Comparison of ENCODE assay signal across 8 cellular contexts in the genomic region with DNA sequence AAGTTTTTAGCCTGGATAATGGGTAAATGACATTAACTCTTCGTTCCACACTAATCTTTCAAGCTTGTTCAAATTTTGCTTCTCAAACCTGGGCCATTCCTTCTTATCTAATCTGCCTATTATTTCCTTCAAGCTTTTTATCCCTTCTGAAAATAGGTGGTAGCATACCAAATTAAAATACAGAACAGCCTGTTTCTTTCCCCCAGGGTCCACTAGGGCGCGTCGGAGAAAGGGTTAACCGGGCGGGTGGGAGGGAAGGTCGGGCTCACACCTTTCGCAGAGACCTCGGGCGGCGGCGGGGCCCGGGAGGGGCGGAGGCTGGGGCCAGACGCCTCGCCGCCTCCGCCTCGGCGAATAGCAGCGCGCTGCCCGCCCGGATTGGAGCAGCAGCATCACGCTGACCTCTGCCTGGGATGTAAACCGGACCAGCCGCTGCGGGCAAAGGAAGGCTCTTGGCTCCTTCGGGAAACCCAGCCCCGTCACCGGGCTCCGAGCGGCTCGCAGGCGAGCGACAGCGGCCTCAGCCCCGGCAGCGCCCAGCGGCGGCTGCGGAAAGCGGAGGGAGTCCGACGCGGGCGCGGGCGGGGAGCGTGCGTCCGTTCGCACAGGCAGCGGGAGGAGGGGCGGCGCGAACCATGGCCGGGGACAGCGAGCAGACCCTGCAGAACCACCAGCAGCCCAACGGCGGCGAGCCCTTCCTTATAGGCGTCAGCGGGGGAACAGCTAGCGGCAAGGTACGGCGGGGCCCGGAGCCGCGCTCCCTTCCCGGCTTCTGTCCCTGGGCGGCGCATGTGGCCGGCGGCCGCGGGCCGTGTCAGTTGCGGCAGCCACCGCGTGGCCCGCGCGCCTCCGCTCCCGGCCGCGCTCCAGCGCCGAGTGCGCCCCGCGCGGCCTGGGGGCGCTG.
DNase-seq lines count a peak whose midpoint lies in the region; ATAC-seq lines count a peak whose summit lies in the region.

A gene (plus strand): TSS at position 416 of the 904 bp plus-strand sequence. CDS start 220 bp downstream, at position 636.

- ATAC-seq in GM18868 (IDR thresholded peaks at IDR 0.05; ENCODE audit: unreplicated experiment) (peak; percentile 73), HG03097 (IDR thresholded peaks at IDR 0.05; ENCODE audit: low FRiP score, unreplicated experiment) (peak; percentile 61)

- DNase-seq in AG20443 (ENCODE audit: low spot score), result peak; percentile 94
- peak; percentile 88 for DNase-seq in NCI-H226
- peak; percentile 75 for DNase-seq in activated CD4-positive, CD25-positive, alpha-beta regulatory T cell treated with anti-CD3 and anti-CD28 coated beads, Interleukin-2, amount 50 U/mL, for 72 hours
- peak; percentile 95 for DNase-seq in left kidney (ENCODE audit: low read depth, low spot score)
- DNase-seq in stimulated activated CD4-positive, alpha-beta T cell treated with anti-CD3 and anti-CD28 coated beads, Interleukin-2, amount 100 ng/mL, for 4 hours (ENCODE audit: low read depth), result peak; percentile 46

- H3K27ac ChIP-seq in cingulate gyrus (ENCODE audit: low read depth, low read length), result peak within 1 kb of the TSS; percentile 58

Comparison
In these comparisons a context has a peak if more than half of its experiments do, and no peak if none do; other contexts are left out.
1. Peak in every context shown above with its lines: DNase-seq, ATAC-seq and H3K27ac ChIP-seq.